Comparison of ENCODE assay signal across 24 cellular contexts in the genomic region with DNA sequence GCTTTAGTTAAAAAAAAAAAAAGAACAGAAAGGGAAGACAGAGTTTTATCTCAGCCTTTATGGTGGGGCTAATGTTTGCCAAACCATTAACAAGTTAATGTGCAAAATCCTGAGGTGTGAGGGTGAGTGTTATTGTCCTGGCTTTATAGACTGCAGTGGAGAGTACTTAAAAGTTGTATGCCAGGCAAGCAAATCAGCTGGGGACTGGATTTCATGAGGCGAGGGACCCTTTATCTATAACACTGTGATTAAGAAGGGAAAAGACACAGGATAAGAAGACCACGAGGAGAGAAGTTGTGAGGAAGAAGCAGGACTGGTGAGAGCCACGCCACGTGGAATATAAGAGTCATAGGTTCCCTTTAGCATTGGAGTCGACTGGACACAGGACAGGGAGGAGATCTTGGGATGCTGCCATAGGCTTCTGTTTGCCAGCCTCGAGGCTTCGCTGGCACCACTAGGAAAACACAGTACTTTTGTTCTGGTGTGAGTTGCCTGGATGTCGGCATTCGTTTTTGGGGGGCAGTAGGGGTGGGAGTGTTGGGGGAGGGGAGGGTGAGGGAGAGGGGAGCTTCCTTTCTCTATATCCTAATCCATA.
A peak's percentile ranks its signal among the peaks of the same experiment; 100 is the strongest.
DNase-seq lines count a peak whose midpoint lies in the region; FAIRE-seq and TF ChIP-seq lines count a peak whose summit lies in the region.
"Had no signal": no experiment of that assay in that cellular context is flagged by ENCODE, and none has a peak within 500 bp of the region (broad histone marks: within the 10 kb centered on the region; RNA-seq: fewer than 3 reads in every experiment).

No MANE protein-coding gene starts in this region.

- no peaks in the 10 kb centered on the region for H3K79me2 ChIP-seq in astrocyte (ENCODE audit: insufficient read depth, low read length)

- H3K9ac ChIP-seq in astrocyte (ENCODE audit: low read length) (no peak overlapping the region), colonic mucosa (ENCODE audit: low read depth in 2 of 2, low read length in 2 of 2) (no peak overlapping the region)

- FAIRE-seq in astrocyte (lab: Jason Lieb, UNC): no peak
- FAIRE-seq: endometrium had no signal

- DNase-seq in NCI-H1092 treated with DMSO at 0.1 percent for 48 hours (lab: John Stamatoyannopoulos, UW) (peak; percentile 21), NCI-H1092 (lab: John Stamatoyannopoulos, UW) (no peak), astrocyte (ENCODE audit: low read depth) (no peak), pons (ENCODE audit: low spot score) (peak; percentile 46), colonic mucosa (no peak), DMS53 (lab: John Stamatoyannopoulos, UW) (no peak), retina (no peak)
- DNase-seq: activated CD4-positive, alpha-beta T cell treated with anti-CD3 and anti-CD28 coated beads, Interleukin-2, amount 10 ng/mL, durations not matched to agents 24 days and 14 days; activated naive CD4-positive, alpha-beta T cell treated with anti-CD3 and anti-CD28 coated beads for 36 hours; activated T-cell treated with anti-CD3 and anti-CD28 coated beads, Interleukin-2, amount 50 U/mL, for 48 hours; CD4-positive, alpha-beta memory T cell; MM.1S; NCI-H1436 treated with DMSO at 0.1 percent for 48 hours; NCI-H510A treated with DMSO at 0.1 percent for 48 hours; ovary; RPMI8226; T-helper 17 cell; trophoblast cell had no signal

- H3K4me3 ChIP-seq in HEK293 (ENCODE audit: low read depth, low read length): no peak overlapping the region
- no peak overlapping the region for H3K4me3 ChIP-seq in astrocyte (ENCODE audit: insufficient read depth, low read depth, low read length)
- H3K4me3 ChIP-seq in colonic mucosa: no peak overlapping the region
- H3K4me3 ChIP-seq: ovary, SK-N-MC had no signal

- H3K27me3 ChIP-seq in astrocyte (ENCODE audit: insufficient read depth, low read length) (no peaks in the 10 kb centered on the region), colonic mucosa (no peaks in the 10 kb centered on the region)
- H3K27me3 ChIP-seq: ovary had no signal

- peaks cover 17% of the 10 kb centered on the region for H3K4me1 Mint-ChIP-seq in astrocyte (ENCODE audit: low read depth, unreplicated experiment)
- H3K4me1 Mint-ChIP-seq: nephron had no signal

- H2AFZ ChIP-seq in astrocyte (ENCODE audit: low read depth, low read length): no peak overlapping the region

- CTCF ChIA-PET in HEK293 (lab: Yijun Ruan, JAX): interaction anchor here (0.6 to 1.8 kb wide), 5 partner anchors 12 to 444 kb away, joined by 3 to 5 read pairs (median 3); no protein-coding TSS in a partner anchor

- peak overlapping the region; percentile 60 for H3K4me2 ChIP-seq in astrocyte (ENCODE audit: low read length)

- no peak overlapping the region for H3K27ac Mint-ChIP-seq in astrocyte (ENCODE audit: unreplicated experiment)
- H3K27ac Mint-ChIP-seq: activated CD4-positive, alpha-beta T cell treated with anti-CD3 and anti-CD28 coated beads, Interleukin-2, amount 10 ng/mL, durations not matched to agents 24 days and 14 days; activated naive CD4-positive, alpha-beta T cell treated with anti-CD3 and anti-CD28 coated beads for 36 hours; dendritic cell treated with granulocyte-macrophage colony-stimulating factor and Interleukin-4, amounts not matched to agents 40 ng/mL and 50 ng/mL, for 4 days; nephron; T-helper 17 cell had no signal

- H3K27me3 Mint-ChIP-seq in astrocyte (ENCODE audit: low read depth, unreplicated experiment): no peaks in the 10 kb centered on the region

- POLR2A ChIA-PET in HEK293 (lab: Yijun Ruan, JAX): no interaction called here

- intact Hi-C loops in colonic mucosa (cut with DNase I): no loop called here

- TF ChIP-seq CTCF in HEK293 (tag by site-specific recombination; IDR thresholded peaks at IDR 0.05) (no peak), astrocyte (IDR thresholded peaks at IDR 0.05; ENCODE audit: insufficient read depth, low read depth, low read length) (no peak), colonic mucosa (IDR thresholded peaks at IDR 0.05) (no peak)

- H3K36me3 ChIP-seq in HEK293 (ENCODE audit: control insufficient read depth in 2 of 2, insufficient read depth in 1 of 2, low read length in 2 of 2): no peaks in the 10 kb centered on the region
- no peaks in the 10 kb centered on the region for H3K36me3 ChIP-seq in astrocyte (ENCODE audit: insufficient read depth, low read length)
- H3K36me3 ChIP-seq in colonic mucosa: no peaks in the 10 kb centered on the region
- H3K36me3 ChIP-seq: ovary had no signal

- no peaks in the 10 kb centered on the region for H3K9me3 ChIP-seq in HEK293 (ENCODE audit: control insufficient read depth, insufficient read depth, low read depth, low read length)
- H3K9me3 ChIP-seq in astrocyte (ENCODE audit: insufficient read depth, low read depth, low read length): no peaks in the 10 kb centered on the region
- no peaks in the 10 kb centered on the region for H3K9me3 ChIP-seq in colonic mucosa
- H3K9me3 ChIP-seq: ovary had no signal

- H3K9me3 Mint-ChIP-seq in astrocyte (ENCODE audit: unreplicated experiment): no peaks in the 10 kb centered on the region
- H3K9me3 Mint-ChIP-seq: activated CD4-positive, alpha-beta T cell treated with anti-CD3 and anti-CD28 coated beads, Interleukin-2, amount 10 ng/mL, durations not matched to agents 24 days and 14 days; activated naive CD4-positive, alpha-beta T cell treated with anti-CD3 and anti-CD28 coated beads for 36 hours; CD4-positive, alpha-beta memory T cell; dendritic cell treated with granulocyte-macrophage colony-stimulating factor and Interleukin-4, amounts not matched to agents 40 ng/mL and 50 ng/mL, for 4 days; nephron had no signal

- no peaks in the 10 kb centered on the region for H3K36me3 Mint-ChIP-seq in astrocyte (ENCODE audit: low read depth, unreplicated experiment)
- H3K36me3 Mint-ChIP-seq: CD4-positive, alpha-beta memory T cell had no signal

- H3K27ac ChIP-seq in HEK293 (ENCODE audit: extremely low read depth, low read depth, low read length) (no peak overlapping the region), astrocyte (ENCODE audit: low read depth, low read length) (no peak overlapping the region), colonic mucosa (no peak overlapping the region)
- H3K27ac ChIP-seq: 22Rv1, ovary, SK-N-MC had no signal

- H4K20me1 ChIP-seq in astrocyte (ENCODE audit: insufficient read depth, low read length): no peaks in the 10 kb centered on the region

- H3K4me1 ChIP-seq in HEK293 (ENCODE audit: control insufficient read depth, insufficient read depth, low read length) (no peaks in the 10 kb centered on the region), astrocyte (ENCODE audit: insufficient read depth, low read length) (peaks cover 8% of the 10 kb centered on the region), colonic mucosa (no peaks in the 10 kb centered on the region)

- no peak overlapping the region for H3K4me3 Mint-ChIP-seq in astrocyte (ENCODE audit: unreplicated experiment)
- H3K4me3 Mint-ChIP-seq: activated CD4-positive, alpha-beta T cell treated with anti-CD3 and anti-CD28 coated beads, Interleukin-2, amount 10 ng/mL, durations not matched to agents 24 days and 14 days; activated naive CD4-positive, alpha-beta T cell treated with anti-CD3 and anti-CD28 coated beads for 36 hours; CD4-positive, alpha-beta memory T cell; dendritic cell treated with granulocyte-macrophage colony-stimulating factor and Interleukin-4, amounts not matched to agents 40 ng/mL and 50 ng/mL, for 4 days; nephron; T-helper 17 cell had no signal

TF ChIP-seq in HEK293, 187 proteins besides CTCF, POLR2A, EP300 and RAD21:
- TF ChIP-seq, protein P1, sequence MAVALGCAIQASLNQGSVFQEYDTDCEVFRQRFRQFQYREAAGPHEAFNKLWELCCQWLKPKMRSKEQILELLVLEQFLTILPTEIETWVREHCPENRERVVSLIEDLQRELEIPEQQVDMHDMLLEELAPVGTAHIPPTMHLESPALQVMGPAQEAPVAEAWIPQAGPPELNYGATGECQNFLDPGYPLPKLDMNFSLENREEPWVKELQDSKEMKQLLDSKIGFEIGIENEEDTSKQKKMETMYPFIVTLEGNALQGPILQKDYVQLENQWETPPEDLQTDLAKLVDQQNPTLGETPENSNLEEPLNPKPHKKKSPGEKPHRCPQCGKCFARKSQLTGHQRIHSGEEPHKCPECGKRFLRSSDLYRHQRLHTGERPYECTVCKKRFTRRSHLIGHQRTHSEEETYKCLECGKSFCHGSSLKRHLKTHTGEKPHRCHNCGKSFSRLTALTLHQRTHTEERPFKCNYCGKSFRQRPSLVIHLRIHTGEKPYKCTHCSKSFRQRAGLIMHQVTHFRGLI (tag by site-specific recombination; IDR thresholded peaks at IDR 0.05): no peak
- TF ChIP-seq, protein P2, sequence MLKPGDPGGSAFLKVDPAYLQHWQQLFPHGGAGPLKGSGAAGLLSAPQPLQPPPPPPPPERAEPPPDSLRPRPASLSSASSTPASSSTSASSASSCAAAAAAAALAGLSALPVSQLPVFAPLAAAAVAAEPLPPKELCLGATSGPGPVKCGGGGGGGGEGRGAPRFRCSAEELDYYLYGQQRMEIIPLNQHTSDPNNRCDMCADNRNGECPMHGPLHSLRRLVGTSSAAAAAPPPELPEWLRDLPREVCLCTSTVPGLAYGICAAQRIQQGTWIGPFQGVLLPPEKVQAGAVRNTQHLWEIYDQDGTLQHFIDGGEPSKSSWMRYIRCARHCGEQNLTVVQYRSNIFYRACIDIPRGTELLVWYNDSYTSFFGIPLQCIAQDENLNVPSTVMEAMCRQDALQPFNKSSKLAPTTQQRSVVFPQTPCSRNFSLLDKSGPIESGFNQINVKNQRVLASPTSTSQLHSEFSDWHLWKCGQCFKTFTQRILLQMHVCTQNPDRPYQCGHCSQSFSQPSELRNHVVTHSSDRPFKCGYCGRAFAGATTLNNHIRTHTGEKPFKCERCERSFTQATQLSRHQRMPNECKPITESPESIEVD (tag by site-specific recombination; IDR thresholded peaks at IDR 0.05): peak; percentile 41; the same call in 1 of the 2 replicates
TF ChIP-seq in HEK293: peak in this region for 1.

Comparison
In these comparisons a context has a peak if more than half of its experiments do, and no peak if none do; other contexts are left out.
1. DNase-seq: peak in NCI-H1092 treated with DMSO at 0.1 percent for 48 hours (single experiment) and pons (single experiment); none in NCI-H1092 (single experiment), astrocyte (single experiment), colonic mucosa (single experiment), DMS53 (single experiment) and retina (single experiment).